ENCODE assay signal across 11 cellular contexts in genomic region chr11:77074205-77074604, GRCh38. TPM values are rescaled to one million over a fixed set of nuclear protein-coding genes. Genes with fewer than 3 reads are reported as not detected.
DNase-seq lines count a peak whose midpoint lies in the region; ATAC-seq, FAIRE-seq and TF ChIP-seq lines count a peak whose summit lies in the region.
"Had no signal": no experiment of that assay in that cellular context is flagged by ENCODE, and none has a peak within 500 bp of the region (broad histone marks: within the 10 kb centered on the region; RNA-seq: fewer than 3 reads in every experiment).

No MANE protein-coding gene starts in this region.

- no peak overlapping the region for H3K4me3 Mint-ChIP-seq in endodermal cell

- DNase-seq in NCI-H2196 (lab: John Stamatoyannopoulos, UW; ENCODE audit: unreplicated experiment) (peak; percentile 7), NCI-H2196 treated with DMSO at 0.1 percent for 48 hours (lab: John Stamatoyannopoulos, UW; ENCODE audit: unreplicated experiment) (no peak), endodermal cell (peak; percentile 43), upper lobe of left lung (peak in 1 of 2 donors; percentile 22), HuH-7.5 (ENCODE audit: low spot score) (no peak), urothelium cell line (ENCODE audit: low spot score) (no peak)
- DNase-seq: activated CD4-positive, alpha-beta T cell treated with anti-CD3 and anti-CD28 coated beads, Interleukin-2, amount 50 U/mL, for 4 hours had no signal

- H3K27me3 ChIP-seq in endodermal cell (ENCODE audit: control insufficient read depth, insufficient read depth, low read length, poor library complexity, severe bottlenecking) (no peaks in the 10 kb centered on the region), muscle layer of duodenum (ENCODE audit: low read depth, low read length) (no peaks in the 10 kb centered on the region), upper lobe of left lung (no peaks in the 10 kb centered on the region)

- H3K9me3 ChIP-seq in endodermal cell (ENCODE audit: control insufficient read depth, low read length) = peaks cover 5% of the 10 kb centered on the region
- no peaks in the 10 kb centered on the region for H3K9me3 ChIP-seq in muscle layer of duodenum (ENCODE audit: control insufficient read depth in 1 of 2, low read length in 2 of 2)
- H3K9me3 ChIP-seq in upper lobe of left lung = no peaks in the 10 kb centered on the region

- no peak overlapping the region for H3K4me3 ChIP-seq in endodermal cell (ENCODE audit: low read length)
- no peak overlapping the region for H3K4me3 ChIP-seq in muscle layer of duodenum (ENCODE audit: low read depth in 1 of 2, low read length in 2 of 2)
- H3K4me3 ChIP-seq in upper lobe of left lung = no peak overlapping the region
- H3K4me3 ChIP-seq: lung had no signal

- no peak for TF ChIP-seq POLR2A in upper lobe of left lung (IDR thresholded peaks at IDR 0.05)

- H3K36me3 ChIP-seq in endodermal cell (ENCODE audit: control insufficient read depth, insufficient read depth, low read length) (no peaks in the 10 kb centered on the region), muscle layer of duodenum (ENCODE audit: control insufficient read depth in 1 of 2, insufficient read depth in 2 of 2, low read length in 2 of 2) (no peaks in the 10 kb centered on the region), upper lobe of left lung (no peaks in the 10 kb centered on the region)

- H3K9ac ChIP-seq in endodermal cell (ENCODE audit: extremely low read depth, low read length, poor library complexity, severe bottlenecking) = no peak overlapping the region

- H3K27ac Mint-ChIP-seq in endodermal cell = no peak overlapping the region

- TF ChIP-seq EP300 in upper lobe of left lung (IDR thresholded peaks at IDR 0.05) = no peak

- ATAC-seq in upper lobe of left lung (ENCODE audit: low FRiP score in 2 of 2) (peak in 1 of 2 donors; percentile 6), HG02623 (IDR thresholded peaks at IDR 0.05; ENCODE audit: unreplicated experiment) (no peak)

- peaks cover 4% of the 10 kb centered on the region for H3K36me3 Mint-ChIP-seq in endodermal cell (ENCODE audit: low read depth)

- peaks cover 6% of the 10 kb centered on the region for H3K9me3 Mint-ChIP-seq in endodermal cell

- H3K27ac ChIP-seq in endodermal cell (ENCODE audit: low read depth, low read length) = no peak overlapping the region
- H3K27ac ChIP-seq in muscle layer of duodenum (ENCODE audit: low read length) = peak overlapping the region; percentile 90
- peak overlapping the region; percentile 61 to 89 (median 80) for H3K27ac ChIP-seq in upper lobe of left lung

- TF ChIP-seq CTCF in endodermal cell (conservative IDR thresholded peaks at IDR 0.05) = no peak
- TF ChIP-seq CTCF in upper lobe of left lung (IDR thresholded peaks at IDR 0.05) = no peak

- no peak for FAIRE-seq in urothelium cell line (lab: Jason Lieb, UNC)

- no peaks in the 10 kb centered on the region for H3K4me1 Mint-ChIP-seq in endodermal cell

- H3K27me3 Mint-ChIP-seq in endodermal cell (ENCODE audit: insufficient read depth) = peaks cover 3% of the 10 kb centered on the region

- H3K4me1 ChIP-seq in endodermal cell (ENCODE audit: control insufficient read depth, insufficient read depth, low read length) (no peaks in the 10 kb centered on the region), muscle layer of duodenum (ENCODE audit: control insufficient read depth in 1 of 2, insufficient read depth in 2 of 2, low read length in 2 of 2) (peaks cover 30 to 41% of the 10 kb centered on the region in 2 donors), upper lobe of left lung (peaks cover 28 to 42% (median 38%) of the 10 kb centered on the region in 4 donors)

- WGBS in endodermal cell (ENCODE audit: insufficient coverage in 1 of 2, insufficient read length in 1 of 2), 2 experiments = 91% methylated on average over 5 of the region's 5 CpGs; no CpG with 5 or more reads in 1 of the 2 experiments
- 92 to 95% methylated on average over 5 of the region's 5 CpGs for WGBS in upper lobe of left lung, 2 donors

RNA-seq across cellular contexts. Expression of gene CAPN5, which starts 7.4 kb away (rescaled TPM):
- total RNA-seq in endodermal cell (10 to 100 TPM; 17.5 to 21.5 TPM), upper lobe of left lung (1 to 10 TPM; 2.6 to 8.4 (median 4.4) TPM)
- 12.3 TPM for polyA plus RNA-seq in endodermal cell (2013, experiment 1 of 2)
- polyA plus RNA-seq in endodermal cell (2013, experiment 2 of 2) = 14.8 TPM

RNA-seq across cellular contexts. Expression of gene OMP, which starts 28.4 kb away (rescaled TPM):
- total RNA-seq in endodermal cell (1 to 10 TPM; 1.6 to 1.7 TPM), upper lobe of left lung (1 to 10 TPM in 1 of 6 donors, under 1 TPM in 1, not detected in 4; 0.77 to 5.2 TPM)
- not detected for polyA plus RNA-seq in endodermal cell (2013, experiment 1 of 2)
- polyA plus RNA-seq in endodermal cell (2013, experiment 2 of 2) = not detected
- polyA plus RNA-seq: thymus had no signal

RNA-seq across cellular contexts. Expression of gene B3GNT6, which starts 40.0 kb away (rescaled TPM):
- total RNA-seq in endodermal cell = not detected
- polyA plus RNA-seq in endodermal cell (2013, experiment 1 of 2) = not detected
- polyA plus RNA-seq in endodermal cell (2013, experiment 2 of 2) = not detected
- total RNA-seq in upper lobe of left lung = under 1 TPM in 2 of 6 donors, not detected in 4; 0.10 to 0.61 TPM
- polyA plus RNA-seq: thymus had no signal

RNA-seq across cellular contexts. Expression of gene MYO7A, which starts 53.8 kb away (rescaled TPM):
- total RNA-seq in endodermal cell (1 to 10 TPM; 2.4 to 2.7 TPM), upper lobe of left lung (10 to 100 TPM in 1 of 6 donors, 1 to 10 TPM in 5; 2.4 to 27.2 (median 6.2) TPM)
- 2.1 TPM for polyA plus RNA-seq in endodermal cell (2013, experiment 1 of 2)
- polyA plus RNA-seq in endodermal cell (2013, experiment 2 of 2) = 1.7 TPM

Comparison
In these comparisons a context has a peak if more than half of its experiments do, and no peak if none do; other contexts are left out.
1. DNase-seq: peak in NCI-H2196 (single experiment) and endodermal cell (single experiment); none in NCI-H2196 treated with DMSO at 0.1 percent for 48 hours (single experiment), HuH-7.5 (single experiment) and urothelium cell line (single experiment).